1 cellular context compared by ENCODE assay signal in the genomic region with DNA sequence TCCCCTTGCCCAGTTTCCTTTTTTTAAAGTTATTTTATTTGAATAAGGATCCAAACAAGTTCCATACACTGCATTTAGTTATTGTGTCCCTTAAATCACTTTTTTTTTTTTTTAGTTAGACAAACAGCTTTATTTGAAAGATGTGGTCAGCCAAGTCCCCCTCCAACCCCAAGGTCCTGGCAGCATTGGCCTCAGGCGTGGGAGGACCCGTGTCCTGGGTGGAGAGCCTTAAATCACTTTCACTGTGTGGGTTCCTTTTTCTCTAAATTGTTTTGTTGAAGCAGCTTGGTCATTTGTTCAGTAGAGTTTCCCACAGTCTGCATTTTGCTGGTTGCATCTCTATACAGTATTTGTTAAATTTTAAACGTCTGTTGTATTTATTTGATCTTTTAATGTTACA.
A peak's percentile ranks its signal among the peaks of the same experiment; 100 is the strongest.
TF ChIP-seq lines count a peak whose summit lies in the region.

No MANE protein-coding gene starts in this region.

TF ChIP-seq in GM12878, 131 proteins besides CTCF, POLR2A, EP300 and RAD21:
- TF ChIP-seq JUNB (IDR thresholded peaks at IDR 0.05) (no peak), RUNX3 (IDR thresholded peaks at IDR 0.05; ENCODE audit: low read length) (peak; percentile 12; the same call in 1 of the 2 replicates), KDM1A (IDR thresholded peaks at IDR 0.05; ENCODE audit: borderline replicate concordance) (no peak), EGR1 (IDR thresholded peaks at IDR 0.05; ENCODE audit: borderline replicate concordance in 1 of 2, low read depth in 2 of 2, low read length in 2 of 2) (0 out of 3 replicates have a peak, but pooled peaks of 1 of the 2 experiments have one; percentile 46), ZNF217 (IDR thresholded peaks at IDR 0.05) (no peak)
- TF ChIP-seq, protein P1, sequence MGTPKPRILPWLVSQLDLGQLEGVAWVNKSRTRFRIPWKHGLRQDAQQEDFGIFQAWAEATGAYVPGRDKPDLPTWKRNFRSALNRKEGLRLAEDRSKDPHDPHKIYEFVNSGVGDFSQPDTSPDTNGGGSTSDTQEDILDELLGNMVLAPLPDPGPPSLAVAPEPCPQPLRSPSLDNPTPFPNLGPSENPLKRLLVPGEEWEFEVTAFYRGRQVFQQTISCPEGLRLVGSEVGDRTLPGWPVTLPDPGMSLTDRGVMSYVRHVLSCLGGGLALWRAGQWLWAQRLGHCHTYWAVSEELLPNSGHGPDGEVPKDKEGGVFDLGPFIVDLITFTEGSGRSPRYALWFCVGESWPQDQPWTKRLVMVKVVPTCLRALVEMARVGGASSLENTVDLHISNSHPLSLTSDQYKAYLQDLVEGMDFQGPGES (IDR thresholded peaks at IDR 0.05) = no peak
- TF ChIP-seq, protein P2, sequence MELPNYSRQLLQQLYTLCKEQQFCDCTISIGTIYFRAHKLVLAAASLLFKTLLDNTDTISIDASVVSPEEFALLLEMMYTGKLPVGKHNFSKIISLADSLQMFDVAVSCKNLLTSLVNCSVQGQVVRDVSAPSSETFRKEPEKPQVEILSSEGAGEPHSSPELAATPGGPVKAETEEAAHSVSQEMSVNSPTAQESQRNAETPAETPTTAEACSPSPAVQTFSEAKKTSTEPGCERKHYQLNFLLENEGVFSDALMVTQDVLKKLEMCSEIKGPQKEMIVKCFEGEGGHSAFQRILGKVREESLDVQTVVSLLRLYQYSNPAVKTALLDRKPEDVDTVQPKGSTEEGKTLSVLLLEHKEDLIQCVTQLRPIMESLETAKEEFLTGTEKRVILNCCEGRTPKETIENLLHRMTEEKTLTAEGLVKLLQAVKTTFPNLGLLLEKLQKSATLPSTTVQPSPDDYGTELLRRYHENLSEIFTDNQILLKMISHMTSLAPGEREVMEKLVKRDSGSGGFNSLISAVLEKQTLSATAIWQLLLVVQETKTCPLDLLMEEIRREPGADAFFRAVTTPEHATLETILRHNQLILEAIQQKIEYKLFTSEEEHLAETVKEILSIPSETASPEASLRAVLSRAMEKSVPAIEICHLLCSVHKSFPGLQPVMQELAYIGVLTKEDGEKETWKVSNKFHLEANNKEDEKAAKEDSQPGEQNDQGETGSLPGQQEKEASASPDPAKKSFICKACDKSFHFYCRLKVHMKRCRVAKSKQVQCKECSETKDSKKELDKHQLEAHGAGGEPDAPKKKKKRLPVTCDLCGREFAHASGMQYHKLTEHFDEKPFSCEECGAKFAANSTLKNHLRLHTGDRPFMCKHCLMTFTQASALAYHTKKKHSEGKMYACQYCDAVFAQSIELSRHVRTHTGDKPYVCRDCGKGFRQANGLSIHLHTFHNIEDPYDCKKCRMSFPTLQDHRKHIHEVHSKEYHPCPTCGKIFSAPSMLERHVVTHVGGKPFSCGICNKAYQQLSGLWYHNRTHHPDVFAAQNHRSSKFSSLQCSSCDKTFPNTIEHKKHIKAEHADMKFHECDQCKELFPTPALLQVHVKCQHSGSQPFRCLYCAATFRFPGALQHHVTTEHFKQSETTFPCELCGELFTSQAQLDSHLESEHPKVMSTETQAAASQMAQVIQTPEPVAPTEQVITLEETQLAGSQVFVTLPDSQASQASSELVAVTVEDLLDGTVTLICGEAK (IDR thresholded peaks at IDR 0.05; ENCODE audit: borderline replicate concordance) = 0 out of 2 replicates have a peak, but pooled peaks have one; percentile 19
